Comparison of ENCODE assay signal across 1 cellular context in genomic region chr2:48605482-48606175, GRCh38.
TF ChIP-seq lines count a peak whose summit lies in the region.

No MANE protein-coding gene starts in this region.

TF ChIP-seq in K562, 482 proteins besides CTCF, POLR2A, EP300 and RAD21 (continued from another document and continues in another):
- peak; percentile 53; the same call in 1 of the 2 replicates for TF ChIP-seq MYC (IDR thresholded peaks at IDR 0.05; ENCODE audit: low read depth, low read length)
- TF ChIP-seq MYC (CRISPR knock-in tag; IDR thresholded peaks at IDR 0.05; ENCODE audit: borderline replicate concordance, low read depth): no peak
- TF ChIP-seq JUND (IDR thresholded peaks at IDR 0.05; ENCODE audit: borderline replicate concordance, low read depth, low read length): peak; percentile 82; the same call in 1 of the 2 replicates
- TF ChIP-seq JUND (tag; IDR thresholded peaks at IDR 0.05; ENCODE audit: borderline replicate concordance, low read depth, low read length): no peak; the same call in 2 of the 3 replicates
- TF ChIP-seq TEAD4 (IDR thresholded peaks at IDR 0.05; ENCODE audit: low read length): peak; percentile 98
- no peak for TF ChIP-seq TEAD4 (CRISPR knock-in tag; IDR thresholded peaks at IDR 0.05; ENCODE audit: borderline replicate concordance)
- no peak for TF ChIP-seq BCL6 (CRISPR knock-in tag; IDR thresholded peaks at IDR 0.05)
- TF ChIP-seq ZKSCAN1 (IDR thresholded peaks at IDR 0.05; ENCODE audit: low read depth, low read length): no peak
- peak; percentile 79 for TF ChIP-seq EGR1 (conservative IDR thresholded peaks at IDR 0.05)
- TF ChIP-seq RBM22 (IDR thresholded peaks at IDR 0.05; ENCODE audit: low read depth, low read length, poor library complexity, severe bottlenecking): no peak
- no peak for TF ChIP-seq KAT2B (IDR thresholded peaks at IDR 0.05; ENCODE audit: low read depth, low read length)
- TF ChIP-seq ZBTB9 (CRISPR knock-in tag; IDR thresholded peaks at IDR 0.05): no peak
- no peak for TF ChIP-seq SNAPC5 (CRISPR knock-in tag; IDR thresholded peaks at IDR 0.05)
- TF ChIP-seq RHOXF2B (CRISPR knock-in tag; conservative IDR thresholded peaks at IDR 0.05): no peak
- 0 out of 2 replicates have a peak, but pooled peaks have one; percentile 1 for TF ChIP-seq DMBX1 (CRISPR knock-in tag; IDR thresholded peaks at IDR 0.05; ENCODE audit: borderline replicate concordance)
- no peak for TF ChIP-seq ZNF551 (CRISPR knock-in tag; IDR thresholded peaks at IDR 0.05)
- TF ChIP-seq BCOR (IDR thresholded peaks at IDR 0.05): no peak
- TF ChIP-seq, protein P1, sequence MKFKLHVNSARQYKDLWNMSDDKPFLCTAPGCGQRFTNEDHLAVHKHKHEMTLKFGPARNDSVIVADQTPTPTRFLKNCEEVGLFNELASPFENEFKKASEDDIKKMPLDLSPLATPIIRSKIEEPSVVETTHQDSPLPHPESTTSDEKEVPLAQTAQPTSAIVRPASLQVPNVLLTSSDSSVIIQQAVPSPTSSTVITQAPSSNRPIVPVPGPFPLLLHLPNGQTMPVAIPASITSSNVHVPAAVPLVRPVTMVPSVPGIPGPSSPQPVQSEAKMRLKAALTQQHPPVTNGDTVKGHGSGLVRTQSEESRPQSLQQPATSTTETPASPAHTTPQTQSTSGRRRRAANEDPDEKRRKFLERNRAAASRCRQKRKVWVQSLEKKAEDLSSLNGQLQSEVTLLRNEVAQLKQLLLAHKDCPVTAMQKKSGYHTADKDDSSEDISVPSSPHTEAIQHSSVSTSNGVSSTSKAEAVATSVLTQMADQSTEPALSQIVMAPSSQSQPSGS (CRISPR knock-in tag; IDR thresholded peaks at IDR 0.05): no peak
- TF ChIP-seq SAFB2 (IDR thresholded peaks at IDR 0.05; ENCODE audit: borderline replicate concordance, low read depth, low read length, severe bottlenecking): no peak
- TF ChIP-seq HNRNPL (IDR thresholded peaks at IDR 0.05; ENCODE audit: low read depth, low read length): no peak
- TF ChIP-seq CBFB (CRISPR knock-in tag; IDR thresholded peaks at IDR 0.05): no peak
- TF ChIP-seq TEAD1 (CRISPR knock-in tag; IDR thresholded peaks at IDR 0.05): peak in 1 of 2 experiments; percentile 72; a peak in 1 of 4 replicates
- TF ChIP-seq NFIX (CRISPR knock-in tag; IDR thresholded peaks at IDR 0.05; ENCODE audit: low read depth): no peak
- no peak for TF ChIP-seq XRCC4 (IDR thresholded peaks at IDR 0.05; ENCODE audit: extremely low read depth, insufficient read depth, insufficient read length)
- TF ChIP-seq TBL1XR1 (IDR thresholded peaks at IDR 0.05; ENCODE audit: low read length in 2 of 2): peak; percentile 57 to 92; a peak in 2 of 4 replicates
- TF ChIP-seq HNRNPH1 (optimal IDR thresholded peaks at IDR 0.05; ENCODE audit: low read depth, low read length): no peak
- no peak for TF ChIP-seq SRSF7 (optimal IDR thresholded peaks at IDR 0.05; ENCODE audit: low read depth, low read length)
- TF ChIP-seq EP400 (IDR thresholded peaks at IDR 0.05): peak; percentile 32; the same call in 1 of the 2 replicates
- TF ChIP-seq RBM34 (IDR thresholded peaks at IDR 0.05; ENCODE audit: borderline replicate concordance, insufficient read depth, low read length): no peak
- no peak for TF ChIP-seq SP2 (IDR thresholded peaks at IDR 0.05; ENCODE audit: extremely low read depth, low read depth, low read length, poor library complexity, severe bottlenecking)
- no peak for TF ChIP-seq XRCC3 (IDR thresholded peaks at IDR 0.05)
- TF ChIP-seq, protein P2, sequence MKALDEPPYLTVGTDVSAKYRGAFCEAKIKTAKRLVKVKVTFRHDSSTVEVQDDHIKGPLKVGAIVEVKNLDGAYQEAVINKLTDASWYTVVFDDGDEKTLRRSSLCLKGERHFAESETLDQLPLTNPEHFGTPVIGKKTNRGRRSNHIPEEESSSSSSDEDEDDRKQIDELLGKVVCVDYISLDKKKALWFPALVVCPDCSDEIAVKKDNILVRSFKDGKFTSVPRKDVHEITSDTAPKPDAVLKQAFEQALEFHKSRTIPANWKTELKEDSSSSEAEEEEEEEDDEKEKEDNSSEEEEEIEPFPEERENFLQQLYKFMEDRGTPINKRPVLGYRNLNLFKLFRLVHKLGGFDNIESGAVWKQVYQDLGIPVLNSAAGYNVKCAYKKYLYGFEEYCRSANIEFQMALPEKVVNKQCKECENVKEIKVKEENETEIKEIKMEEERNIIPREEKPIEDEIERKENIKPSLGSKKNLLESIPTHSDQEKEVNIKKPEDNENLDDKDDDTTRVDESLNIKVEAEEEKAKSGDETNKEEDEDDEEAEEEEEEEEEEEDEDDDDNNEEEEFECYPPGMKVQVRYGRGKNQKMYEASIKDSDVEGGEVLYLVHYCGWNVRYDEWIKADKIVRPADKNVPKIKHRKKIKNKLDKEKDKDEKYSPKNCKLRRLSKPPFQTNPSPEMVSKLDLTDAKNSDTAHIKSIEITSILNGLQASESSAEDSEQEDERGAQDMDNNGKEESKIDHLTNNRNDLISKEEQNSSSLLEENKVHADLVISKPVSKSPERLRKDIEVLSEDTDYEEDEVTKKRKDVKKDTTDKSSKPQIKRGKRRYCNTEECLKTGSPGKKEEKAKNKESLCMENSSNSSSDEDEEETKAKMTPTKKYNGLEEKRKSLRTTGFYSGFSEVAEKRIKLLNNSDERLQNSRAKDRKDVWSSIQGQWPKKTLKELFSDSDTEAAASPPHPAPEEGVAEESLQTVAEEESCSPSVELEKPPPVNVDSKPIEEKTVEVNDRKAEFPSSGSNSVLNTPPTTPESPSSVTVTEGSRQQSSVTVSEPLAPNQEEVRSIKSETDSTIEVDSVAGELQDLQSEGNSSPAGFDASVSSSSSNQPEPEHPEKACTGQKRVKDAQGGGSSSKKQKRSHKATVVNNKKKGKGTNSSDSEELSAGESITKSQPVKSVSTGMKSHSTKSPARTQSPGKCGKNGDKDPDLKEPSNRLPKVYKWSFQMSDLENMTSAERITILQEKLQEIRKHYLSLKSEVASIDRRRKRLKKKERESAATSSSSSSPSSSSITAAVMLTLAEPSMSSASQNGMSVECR (CRISPR knock-in tag; IDR thresholded peaks at IDR 0.05): no peak
- TF ChIP-seq TCF7L2 (IDR thresholded peaks at IDR 0.05; ENCODE audit: low read depth, low read length): no peak
- no peak for TF ChIP-seq FOXJ3 (CRISPR knock-in tag; IDR thresholded peaks at IDR 0.05)
- TF ChIP-seq GTF3C2 (IDR thresholded peaks at IDR 0.05; ENCODE audit: borderline replicate concordance, extremely low read depth, insufficient read length): no peak
- TF ChIP-seq PURB (CRISPR knock-in tag; IDR thresholded peaks at IDR 0.05; ENCODE audit: low read depth): no peak
- TF ChIP-seq POLR3G (IDR thresholded peaks at IDR 0.05; ENCODE audit: extremely low read depth, insufficient read length, insufficient replicate concordance): no peak
- no peak for TF ChIP-seq ZNF830 (CRISPR knock-in tag; IDR thresholded peaks at IDR 0.05)
- TF ChIP-seq, protein P3, sequence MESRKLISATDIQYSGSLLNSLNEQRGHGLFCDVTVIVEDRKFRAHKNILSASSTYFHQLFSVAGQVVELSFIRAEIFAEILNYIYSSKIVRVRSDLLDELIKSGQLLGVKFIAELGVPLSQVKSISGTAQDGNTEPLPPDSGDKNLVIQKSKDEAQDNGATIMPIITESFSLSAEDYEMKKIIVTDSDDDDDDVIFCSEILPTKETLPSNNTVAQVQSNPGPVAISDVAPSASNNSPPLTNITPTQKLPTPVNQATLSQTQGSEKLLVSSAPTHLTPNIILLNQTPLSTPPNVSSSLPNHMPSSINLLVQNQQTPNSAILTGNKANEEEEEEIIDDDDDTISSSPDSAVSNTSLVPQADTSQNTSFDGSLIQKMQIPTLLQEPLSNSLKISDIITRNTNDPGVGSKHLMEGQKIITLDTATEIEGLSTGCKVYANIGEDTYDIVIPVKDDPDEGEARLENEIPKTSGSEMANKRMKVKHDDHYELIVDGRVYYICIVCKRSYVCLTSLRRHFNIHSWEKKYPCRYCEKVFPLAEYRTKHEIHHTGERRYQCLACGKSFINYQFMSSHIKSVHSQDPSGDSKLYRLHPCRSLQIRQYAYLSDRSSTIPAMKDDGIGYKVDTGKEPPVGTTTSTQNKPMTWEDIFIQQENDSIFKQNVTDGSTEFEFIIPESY (CRISPR knock-in tag; IDR thresholded peaks at IDR 0.05): no peak
- TF ChIP-seq IRF1 (CRISPR knock-in tag; IDR thresholded peaks at IDR 0.05; ENCODE audit: borderline replicate concordance): no peak
- TF ChIP-seq E4F1 (CRISPR knock-in tag; IDR thresholded peaks at IDR 0.05; ENCODE audit: borderline replicate concordance): no peak
- TF ChIP-seq CREM (IDR thresholded peaks at IDR 0.05; ENCODE audit: low read depth): peak; percentile 82
- TF ChIP-seq RBBP5 (IDR thresholded peaks at IDR 0.05; ENCODE audit: borderline replicate concordance, insufficient read depth, low read length, poor library complexity, severe bottlenecking): no peak
- peak in 1 of 2 experiments; percentile 66; a peak in 1 of 3 replicates for TF ChIP-seq CBX3 (IDR thresholded peaks at IDR 0.05; ENCODE audit: borderline replicate concordance in 1 of 2, low read length in 2 of 2)
- TF ChIP-seq ZBTB7A (IDR thresholded peaks at IDR 0.05; ENCODE audit: borderline replicate concordance, control insufficient read depth, low read depth, low read length): no peak
- no peak for TF ChIP-seq POLR2B (IDR thresholded peaks at IDR 0.05; ENCODE audit: low read depth, partially characterized antibody)
- peak in 1 of 2 experiments; percentile 80; a peak in 2 of 4 replicates for TF ChIP-seq RCOR1 (IDR thresholded peaks at IDR 0.05; ENCODE audit: borderline replicate concordance in 1 of 2, low read depth in 2 of 2, low read length in 2 of 2)
- peak; percentile 77 for TF ChIP-seq FOSL1 (tag; conservative IDR thresholded peaks at IDR 0.05)
- TF ChIP-seq MBD2 (IDR thresholded peaks at IDR 0.05; ENCODE audit: borderline replicate concordance, low read depth): peak; percentile 51; the same call in 1 of the 2 replicates
- no peak for TF ChIP-seq RFX7 (CRISPR knock-in tag; IDR thresholded peaks at IDR 0.05)
- TF ChIP-seq POLR2H (tag; IDR thresholded peaks at IDR 0.05; ENCODE audit: low read depth): peak; percentile 46
- no peak for TF ChIP-seq ZSCAN32 (CRISPR knock-in tag; IDR thresholded peaks at IDR 0.05)
- TF ChIP-seq ZNF561 (CRISPR knock-in tag; conservative IDR thresholded peaks at IDR 0.05): no peak
- no peak for TF ChIP-seq KAT7 (CRISPR knock-in tag; IDR thresholded peaks at IDR 0.05; ENCODE audit: borderline replicate concordance)
- TF ChIP-seq HNRNPLL (IDR thresholded peaks at IDR 0.05; ENCODE audit: low read depth, low read length, poor library complexity, severe bottlenecking): no peak
- no peak for TF ChIP-seq THRAP3 (IDR thresholded peaks at IDR 0.05; ENCODE audit: borderline replicate concordance)
- TF ChIP-seq PCBP1 (IDR thresholded peaks at IDR 0.05; ENCODE audit: low read depth, low read length, poor library complexity, severe bottlenecking): no peak
